Comparison of ENCODE assay signal across 9 cellular contexts in genomic region chr12:32502693-32503510, GRCh38.
DNase-seq lines count a peak whose midpoint lies in the region; ATAC-seq and TF ChIP-seq lines count a peak whose summit lies in the region.
"Had no signal": no experiment of that assay in that cellular context is flagged by ENCODE, and none has a peak within 500 bp of the region (broad histone marks: within the 10 kb centered on the region; RNA-seq: fewer than 3 reads in every experiment).

No MANE protein-coding gene starts in this region.

- in situ Hi-C loops in mammary epithelial cell (cut with MboI; ENCODE audit: low sequenced_read_pairs in 2 of 2): no loop called here

- peaks cover 6% of the 10 kb centered on the region for H3K4me1 Mint-ChIP-seq in stimulated activated memory B cell treated with anti-CD40 and anti-IgM and Interleukin-4, amounts not matched to agents 10 μg/mL and 1 μg/mL and 100 μg/mL, for 72 hours

- peak overlapping the region; percentile 41 for H3K4me2 ChIP-seq in mammary epithelial cell (ENCODE audit: insufficient read depth, low read depth, low read length)

- peaks cover 90% of the 10 kb centered on the region for H3K79me2 ChIP-seq in mammary epithelial cell (ENCODE audit: insufficient read depth, low read length)

- H3K4me3 ChIP-seq in MG63: no peak overlapping the region
- H3K4me3 ChIP-seq in mammary epithelial cell (replicated peaks in 1 of 3; ENCODE audit: insufficient read depth in 1 of 3, low read depth in 2 of 3, low read length in 3 of 3): no peak overlapping the region
- H3K4me3 ChIP-seq in subcutaneous abdominal adipose tissue (ENCODE audit: low read depth in 1 of 5, low read length in 5 of 5): peak overlapping the region; percentile 7 to 70 (median 45)

- no peaks in the 10 kb centered on the region for H3K9me3 ChIP-seq in MG63
- H3K9me3 ChIP-seq in mammary epithelial cell (replicated peaks; ENCODE audit: insufficient read depth, low read length): no peaks in the 10 kb centered on the region
- H3K9me3 ChIP-seq in subcutaneous abdominal adipose tissue (ENCODE audit: control insufficient read depth in 5 of 5, low read length in 5 of 5): no peaks in the 10 kb centered on the region

- no peaks in the 10 kb centered on the region for H3K36me3 ChIP-seq in MG63
- no peaks in the 10 kb centered on the region for H3K36me3 ChIP-seq in mammary epithelial cell (ENCODE audit: insufficient read depth, low read length)
- H3K36me3 ChIP-seq in subcutaneous abdominal adipose tissue (ENCODE audit: control insufficient read depth in 5 of 5, insufficient read depth in 5 of 5, low read length in 5 of 5): no peaks in the 10 kb centered on the region

- peaks cover 38% of the 10 kb centered on the region for H3K4me1 ChIP-seq in mammary epithelial cell (ENCODE audit: insufficient read depth, low read length)
- peaks cover 8 to 49% (median 32%) of the 10 kb centered on the region in 5 donors for H3K4me1 ChIP-seq in subcutaneous abdominal adipose tissue (ENCODE audit: control insufficient read depth in 5 of 5, insufficient read depth in 5 of 5, low read length in 5 of 5)

- intact Hi-C loops in mammary epithelial cell (cut with micrococcal nuclease): no loop called here

- peak; percentile 20 for DNase-seq in MG63
- peak; percentile 51 for DNase-seq in mammary epithelial cell
- DNase-seq in iris pigment epithelial cell (ENCODE audit: low read depth): peak; percentile 93
- no peak for DNase-seq in DMS53 treated with DMSO at 0.1 percent for 48 hours (lab: John Stamatoyannopoulos, UW; ENCODE audit: unreplicated experiment)
- DNase-seq: NCI-H510A had no signal

- H3K27me3 Mint-ChIP-seq in stimulated activated memory B cell treated with anti-CD40 and anti-IgM and Interleukin-4, amounts not matched to agents 10 μg/mL and 1 μg/mL and 100 μg/mL, for 72 hours: no peaks in the 10 kb centered on the region

- CTCF ChIA-PET in mammary epithelial cell (lab: Charles Lee; ENCODE audit: low non-redundant PET): interaction anchor here (0.6 kb wide), 1 partner anchor 69 kb away, joined by 3 read pairs; no protein-coding TSS in a partner anchor

- H3K27me3 ChIP-seq in MG63: no peaks in the 10 kb centered on the region
- no peaks in the 10 kb centered on the region for H3K27me3 ChIP-seq in mammary epithelial cell (ENCODE audit: insufficient read depth, low read length)
- no peaks in the 10 kb centered on the region for H3K27me3 ChIP-seq in subcutaneous abdominal adipose tissue (ENCODE audit: control insufficient read depth in 5 of 5, insufficient read depth in 4 of 5, low read length in 5 of 5)

- ATAC-seq in stimulated activated memory B cell treated with anti-CD40 and anti-IgM and Interleukin-4, amounts not matched to agents 10 μg/mL and 1 μg/mL and 100 μg/mL, for 72 hours: no peak
- no peak for ATAC-seq in GM21367 (IDR thresholded peaks at IDR 0.05; ENCODE audit: unreplicated experiment)
- no peak for ATAC-seq in HG03135 (IDR thresholded peaks at IDR 0.05; ENCODE audit: unreplicated experiment)

- no peak overlapping the region for H3K9ac ChIP-seq in mammary epithelial cell (ENCODE audit: insufficient read depth, low read length)
- no peak overlapping the region for H3K9ac ChIP-seq in subcutaneous abdominal adipose tissue (ENCODE audit: low read length in 5 of 5)

- dilution Hi-C loops in mammary epithelial cell (cut with HindIII; ENCODE audit: low sequenced_read_pairs): no loop called here

- H3K36me3 Mint-ChIP-seq in stimulated activated memory B cell treated with anti-CD40 and anti-IgM and Interleukin-4, amounts not matched to agents 10 μg/mL and 1 μg/mL and 100 μg/mL, for 72 hours: no peaks in the 10 kb centered on the region

- no TSS peak for BruUV-seq in mammary epithelial cell (replicated peaks; lab: Mats Ljungman, UMichigan)

- H3K27ac ChIP-seq in mammary epithelial cell (ENCODE audit: insufficient read depth, low read depth, low read length) (peak overlapping the region; percentile 30), subcutaneous abdominal adipose tissue (ENCODE audit: low read depth, low read length) (peak overlapping the region; percentile 59)

- WGBS in mammary epithelial cell (ENCODE audit: low coverage, missing lambda C conversion rate): 25% methylated on average over 3 of the region's 3 CpGs

- no peak overlapping the region for H3K4me3 Mint-ChIP-seq in stimulated activated memory B cell treated with anti-CD40 and anti-IgM and Interleukin-4, amounts not matched to agents 10 μg/mL and 1 μg/mL and 100 μg/mL, for 72 hours

- no peak overlapping the region for H3K27ac Mint-ChIP-seq in stimulated activated memory B cell treated with anti-CD40 and anti-IgM and Interleukin-4, amounts not matched to agents 10 μg/mL and 1 μg/mL and 100 μg/mL, for 72 hours

- TF ChIP-seq CTCF in mammary epithelial cell (conservative IDR thresholded peaks at IDR 0.05 in 1 of 2, IDR thresholded peaks at IDR 0.05 in 1 of 2; ENCODE audit: extremely low read depth in 1 of 2, insufficient read depth in 1 of 2, low read depth in 1 of 2, low read length in 2 of 2): no peak

- H3K9me3 Mint-ChIP-seq in stimulated activated memory B cell treated with anti-CD40 and anti-IgM and Interleukin-4, amounts not matched to agents 10 μg/mL and 1 μg/mL and 100 μg/mL, for 72 hours: no peaks in the 10 kb centered on the region

- H4K20me1 ChIP-seq in mammary epithelial cell (ENCODE audit: insufficient read depth, low read length): peaks cover 2% of the 10 kb centered on the region

- no peak overlapping the region for H2AFZ ChIP-seq in mammary epithelial cell (ENCODE audit: low read depth, low read length)

Comparison
In these comparisons a context has a peak if more than half of its experiments do, and no peak if none do; other contexts are left out.
1. H3K4me3 ChIP-seq: peak in subcutaneous abdominal adipose tissue (5 of 5); none in MG63 (single experiment) and mammary epithelial cell (0 of 3).